8 cellular contexts compared by ENCODE assay signal in the genomic region with DNA sequence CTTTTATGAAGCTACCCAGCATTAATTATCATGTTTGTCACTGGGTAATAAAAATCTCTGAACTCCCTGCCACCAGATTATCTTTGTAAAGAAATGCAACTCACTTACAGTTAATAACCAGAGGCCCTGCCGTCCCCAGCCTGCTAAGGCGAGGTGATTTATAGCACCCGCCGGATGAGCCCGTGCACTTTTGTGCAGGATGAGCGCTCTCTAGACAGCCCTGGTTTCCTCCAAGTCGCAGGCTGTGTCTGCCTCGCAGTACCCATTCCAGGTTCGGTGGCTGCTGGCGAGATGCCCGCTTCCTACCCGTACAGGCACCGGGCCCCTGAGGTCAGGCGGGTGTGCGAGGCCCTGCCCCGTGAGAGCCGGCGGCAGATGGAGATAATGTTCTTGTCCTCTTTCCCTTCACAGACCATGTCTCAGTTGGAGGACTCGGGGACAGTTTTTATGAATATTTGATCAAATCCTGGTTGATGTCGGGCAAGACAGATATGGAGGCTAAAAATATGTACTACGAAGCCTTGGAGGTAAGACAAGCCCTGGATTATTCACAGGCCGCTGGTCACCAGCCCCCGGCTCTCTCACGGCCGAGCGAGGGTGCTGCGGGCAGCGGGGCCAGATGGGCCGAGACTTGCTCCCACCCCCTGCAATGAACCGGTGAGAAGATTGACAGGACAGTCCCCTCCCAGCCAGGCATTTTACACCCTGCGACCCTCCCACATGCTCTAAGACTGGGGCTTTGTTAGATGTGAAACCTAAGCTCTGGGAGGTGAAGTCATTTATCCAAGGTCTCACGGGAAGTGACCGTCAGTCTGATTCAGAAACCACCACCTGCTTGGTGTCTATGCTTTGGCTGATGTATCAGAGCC. TPM values are rescaled to one million over a fixed set of nuclear protein-coding genes. Genes with fewer than 3 reads are reported as not detected.
DNase-seq lines count a peak whose midpoint lies in the region; ATAC-seq and TF ChIP-seq lines count a peak whose summit lies in the region.

No MANE protein-coding gene starts in this region.

- no peak overlapping the region for H3K27ac Mint-ChIP-seq in HFFc6

- peaks cover 38% of the 10 kb centered on the region for H3K4me1 Mint-ChIP-seq in HFFc6 (ENCODE audit: low read depth)

- peak overlapping the region; percentile 19 for H3K4me3 ChIP-seq in epithelial cell of proximal tubule (ENCODE audit: low read depth, low read length)

- peaks cover 24% of the 10 kb centered on the region for H3K27me3 Mint-ChIP-seq in HFFc6 (ENCODE audit: insufficient read depth)

- no peaks in the 10 kb centered on the region for H3K36me3 Mint-ChIP-seq in HFFc6 (ENCODE audit: low read depth)

- TF ChIP-seq CTCF in GM20000 (IDR thresholded peaks at IDR 0.05; ENCODE audit: extremely low read depth, missing control alignments) (no peak), epithelial cell of proximal tubule (conservative IDR thresholded peaks at IDR 0.05; ENCODE audit: low read depth, low read length) (no peak), HFFc6 (IDR thresholded peaks at IDR 0.05) (no peak)

- H3K9me3 Mint-ChIP-seq in HFFc6, result no peaks in the 10 kb centered on the region

- H3K4me3 Mint-ChIP-seq in HFFc6, result no peak overlapping the region

- DNase-seq in GM20000 (ENCODE audit: low spot score) (peak; percentile 54), NOMO-1 treated with DMSO at 0.1 percent for 48 hours (lab: John Stamatoyannopoulos, UW; ENCODE audit: unreplicated experiment) (peak; percentile 95), epithelial cell of proximal tubule (ENCODE audit: low read depth) (no peak), retina (peak; percentile 84), HFFc6 (no peak), HT-29 (ENCODE audit: low spot score) (no peak)

- ATAC-seq in GM18502 (IDR thresholded peaks at IDR 0.05; ENCODE audit: poor library complexity, unreplicated experiment) (no peak), HG03175 (IDR thresholded peaks at IDR 0.05; ENCODE audit: unreplicated experiment) (no peak)

RNA-seq across cellular contexts. Expression of a gene that starts 28.5 kb away (rescaled TPM):
- total RNA-seq in epithelial cell of proximal tubule, result 31.2 and 35.1 TPM in 2 replicates
- 10 to 100 TPM; 48.1 to 64.5 (median 58.8) TPM for total RNA-seq in HFFc6 (2021; fragmentation: NEBNext Ultra II Directional; extraction: Animal tissue kit (Norgen Biotek cat#: 25700))
- 1.3 and 2.2 TPM in 2 replicates for total RNA-seq in HT-29 (2014; rRNA removed; shearing (Covaris generic))

RNA-seq across cellular contexts. Expression of a gene that starts 48.3 kb away (rescaled TPM):
- 21.6 and 27.3 TPM in 2 replicates for total RNA-seq in epithelial cell of proximal tubule
- total RNA-seq in HFFc6 (2021; fragmentation: NEBNext Ultra II Directional; extraction: Animal tissue kit (Norgen Biotek cat#: 25700)), result 10 to 100 TPM; 52.4 to 69.1 (median 59.1) TPM
- total RNA-seq in HT-29 (2014; rRNA removed; shearing (Covaris generic)), result 13.6 and 22.0 TPM in 2 replicates

Comparison
In these comparisons a context has a peak if more than half of its experiments do, and no peak if none do; other contexts are left out.
1. DNase-seq: peak in GM20000 (single experiment), NOMO-1 treated with DMSO at 0.1 percent for 48 hours (single experiment) and retina (single experiment); none in epithelial cell of proximal tubule (single experiment), HFFc6 (single experiment) and HT-29 (single experiment).
2. RNA of a gene that starts 28.5 kb away (total RNA-seq): 48.1 to 64.5 TPM in HFFc6 and 31.2 to 35.1 TPM in epithelial cell of proximal tubule; 1.3 to 2.2 TPM in HT-29; every median in the first group is over 10 times any median in the second.